23 cellular contexts compared by ENCODE assay signal in genomic region chr15:93359037-93359779, GRCh38.
DNase-seq lines count a peak whose midpoint lies in the region; ATAC-seq, FAIRE-seq and TF ChIP-seq lines count a peak whose summit lies in the region.
"Had no signal": no experiment of that assay in that cellular context is flagged by ENCODE, and none has a peak within 500 bp of the region (broad histone marks: within the 10 kb centered on the region; RNA-seq: fewer than 3 reads in every experiment).

No MANE protein-coding gene starts in this region.

- H2BK120ac ChIP-seq in mesenchymal stem cell (ENCODE audit: low read depth, low read length) = no peak overlapping the region

- H3K9ac ChIP-seq in mesenchymal stem cell (ENCODE audit: low read length) = no peak overlapping the region
- H3K9ac ChIP-seq: KMS-11 had no signal

- H3K9me3 ChIP-seq in SJSA1 (replicated peaks) (no peaks in the 10 kb centered on the region; the same call in 1 of the 2 replicates), mesenchymal stem cell (ENCODE audit: control insufficient read depth, low read length) (no peaks in the 10 kb centered on the region), pancreas (no peaks in the 10 kb centered on the region)
- H3K9me3 ChIP-seq: ascending aorta had no signal

- H3K4me2 ChIP-seq in mesenchymal stem cell (ENCODE audit: low read length, poor library complexity, severe bottlenecking) = no peak overlapping the region
- H3K4me2 ChIP-seq: KMS-11 had no signal

- no peak overlapping the region for H2BK5ac ChIP-seq in mesenchymal stem cell (ENCODE audit: low read depth, low read length, poor library complexity, severe bottlenecking)

- no peaks in the 10 kb centered on the region for H3K36me3 ChIP-seq in SJSA1
- no peaks in the 10 kb centered on the region for H3K36me3 ChIP-seq in mesenchymal stem cell (ENCODE audit: control insufficient read depth in 1 of 2, insufficient read depth in 2 of 2, low read depth in 1 of 2, low read length in 2 of 2)
- no peaks in the 10 kb centered on the region for H3K36me3 ChIP-seq in pancreas
- H3K36me3 ChIP-seq: ascending aorta had no signal

- no peaks in the 10 kb centered on the region for H3K79me1 ChIP-seq in mesenchymal stem cell (replicated peaks; ENCODE audit: low read length, poor library complexity, severe bottlenecking)

- WGBS in mesenchymal stem cell = 88% methylated on average over 8 of the region's 13 CpGs
- WGBS in pancreas, 2 donors = 58 to 84% methylated on average over 13 of the region's 13 CpGs

- peak; percentile 37 for DNase-seq in COLO668 (lab: John Stamatoyannopoulos, UW; ENCODE audit: unreplicated experiment)
- DNase-seq in SJSA1 (ENCODE audit: low read depth in 1 of 2, low spot score in 2 of 2) = no peak
- no peak for DNase-seq in mesenchymal stem cell
- DNase-seq in pancreas = peak in 1 of 6 donors; percentile 69
- DNase-seq in NCI-H446 treated with DMSO at 0.1 percent for 48 hours (lab: John Stamatoyannopoulos, UW) = no peak
- DNase-seq in activated CD4-positive, CD25-positive, alpha-beta regulatory T cell treated with anti-CD3 and anti-CD28 coated beads, Interleukin-2, amount 50 U/mL, for 72 hours = no peak
- DNase-seq in cardiac septum (ENCODE audit: low spot score) = no peak
- DNase-seq: ACHN; DND-41; dorsolateral prefrontal cortex; head of caudate nucleus; mesendoderm; NCI-H187; NCI-H748 treated with DMSO at 0.1 percent for 48 hours; stimulated activated CD4-positive, alpha-beta T cell treated with anti-CD3 and anti-CD28 coated beads, Interleukin-4, amount 100 ng/mL, for 24 hours; stimulated activated naive B cell treated with anti-CD40 and anti-IgM and Interleukin-4, amounts not matched to agents 10 μg/mL and 1 μg/mL and 100 μg/mL, for 72 hours; T1000 had no signal

- no peak overlapping the region for H3K23ac ChIP-seq in mesenchymal stem cell (ENCODE audit: low read length in 2 of 2)

- H2BK12ac ChIP-seq in mesenchymal stem cell (ENCODE audit: low read length in 2 of 2) = no peak overlapping the region

- no peak overlapping the region for H3K18ac ChIP-seq in mesenchymal stem cell (ENCODE audit: low read depth in 1 of 2, low read length in 2 of 2)

- ATAC-seq in pancreas (peak in 3 of 4 donors; percentile 52 to 78 (median 75)), GM21390 (IDR thresholded peaks at IDR 0.05; ENCODE audit: unreplicated experiment) (no peak)
- ATAC-seq: activated naive CD4-positive, alpha-beta T cell treated with anti-CD3 and anti-CD28 coated beads, Interleukin-2, amount 50 U/mL, for 72 hours; stimulated activated naive B cell treated with anti-CD40 and anti-IgM and Interleukin-4, amounts not matched to agents 10 μg/mL and 1 μg/mL and 100 μg/mL, for 72 hours had no signal

- H3K14ac ChIP-seq in mesenchymal stem cell (ENCODE audit: low read length in 2 of 2) = no peak overlapping the region

- H4K91ac ChIP-seq in mesenchymal stem cell (ENCODE audit: low read length) = no peak overlapping the region

- FAIRE-seq in pancreas (lab: Jason Lieb, UNC) = no peak
- FAIRE-seq: H54, HTR-8/SVneo had no signal

- TF ChIP-seq CTCF in pancreas (IDR thresholded peaks at IDR 0.05) = no peak

- H2BK15ac ChIP-seq in mesenchymal stem cell (ENCODE audit: low read depth, poor library complexity, severe bottlenecking) = no peak overlapping the region

- intact Hi-C loops in pancreas (cut with DNase I) = no loop called here
- intact Hi-C loops in cardiac septum (cut with DNase I) = no loop called here

- peaks cover 31% of the 10 kb centered on the region for H3K4me1 ChIP-seq in SJSA1 (replicated peaks)
- peaks cover 8% of the 10 kb centered on the region for H3K4me1 ChIP-seq in mesenchymal stem cell (ENCODE audit: control insufficient read depth, insufficient read depth, low read depth, low read length)
- H3K4me1 ChIP-seq in pancreas = no peaks in the 10 kb centered on the region
- H3K4me1 ChIP-seq: ascending aorta had no signal

- peak overlapping the region; percentile 81 for H3K27ac ChIP-seq in SJSA1
- H3K27ac ChIP-seq in mesenchymal stem cell (ENCODE audit: low read length, poor library complexity, severe bottlenecking) = peak overlapping the region; percentile 65
- peak overlapping the region in 1 of 4 donors; percentile 7 for H3K27ac ChIP-seq in pancreas
- H3K27ac ChIP-seq: ascending aorta, dorsolateral prefrontal cortex, KMS-11 had no signal

- H2AFZ ChIP-seq in mesenchymal stem cell (ENCODE audit: low read depth, low read length) = no peak overlapping the region

- H3K27me3 ChIP-seq in SJSA1 (replicated peaks) (no peaks in the 10 kb centered on the region), mesenchymal stem cell (ENCODE audit: control insufficient read depth in 1 of 2, insufficient read depth in 1 of 2, low read length in 2 of 2) (no peaks in the 10 kb centered on the region), pancreas (no peaks in the 10 kb centered on the region)
- H3K27me3 ChIP-seq: ascending aorta had no signal

- no peak overlapping the region for H4K8ac ChIP-seq in mesenchymal stem cell (ENCODE audit: low read length)

- no peak overlapping the region for H3K4me3 ChIP-seq in SJSA1
- no peak overlapping the region for H3K4me3 ChIP-seq in mesenchymal stem cell (ENCODE audit: insufficient read depth in 1 of 2, low read depth in 1 of 2, low read length in 2 of 2)
- no peak overlapping the region for H3K4me3 ChIP-seq in pancreas
- H3K4me3 ChIP-seq: ascending aorta, dorsolateral prefrontal cortex had no signal

- H2AK5ac ChIP-seq in mesenchymal stem cell (ENCODE audit: low read length, severe bottlenecking) = no peak overlapping the region

- no peak overlapping the region for H3K4ac ChIP-seq in mesenchymal stem cell (ENCODE audit: low read depth in 1 of 2, low read length in 2 of 2)
